In genomic region chr4:1939664-1940509, GRCh38 we compare ENCODE assay signal across 9 cellular contexts.
DNase-seq lines count a peak whose midpoint lies in the region; TF ChIP-seq lines count a peak whose summit lies in the region.
"Had no signal": no experiment of that assay in that cellular context is flagged by ENCODE, and none has a peak within 500 bp of the region (broad histone marks: within the 10 kb centered on the region; RNA-seq: fewer than 3 reads in every experiment).

No MANE protein-coding gene starts in this region.

- no peaks in the 10 kb centered on the region for H3K27me3 ChIP-seq in right atrium auricular region

- no peak overlapping the region for H3K4me3 ChIP-seq in right atrium auricular region

- H3K27me3 Mint-ChIP-seq in activated CD4-positive, alpha-beta memory T cell treated with anti-CD3 and anti-CD28 coated beads for 36 hours, result no peaks in the 10 kb centered on the region

- DNase-seq in A172 (ENCODE audit: low spot score), result peak; percentile 72
- DNase-seq in HPDE6-E6E7 (ENCODE audit: extremely low spot score), result peak; percentile 75
- DNase-seq in amniotic stem cell (lab: John Stamatoyannopoulos, UW), result peak; percentile 69
- no peak for DNase-seq in right atrium auricular region (ENCODE audit: low spot score)
- no peak for DNase-seq in SHP77 treated with DMSO at 0.1 percent for 48 hours (lab: John Stamatoyannopoulos, UW)
- no peak for DNase-seq in NCI-H2081 (lab: John Stamatoyannopoulos, UW)
- DNase-seq in activated CD4-positive, alpha-beta memory T cell treated with anti-CD3 and anti-CD28 coated beads for 36 hours, result no peak
- no peak for DNase-seq in activated CD4-positive, CD25-positive, alpha-beta regulatory T cell (lab: John Stamatoyannopoulos, UW)
- DNase-seq: activated naive CD4-positive, alpha-beta T cell treated with Interleukin-2 at 50 U/mL for 16 hours had no signal

- no peaks in the 10 kb centered on the region for H3K9me3 ChIP-seq in right atrium auricular region

- POLR2A ChIA-PET in activated CD4-positive, alpha-beta memory T cell treated with anti-CD3 and anti-CD28 coated beads for 36 hours (lab: Charles Lee), result no interaction called here

- peaks cover 41% of the 10 kb centered on the region for H3K36me3 Mint-ChIP-seq in activated CD4-positive, alpha-beta memory T cell treated with anti-CD3 and anti-CD28 coated beads for 36 hours

- H3K4me1 Mint-ChIP-seq in activated CD4-positive, alpha-beta memory T cell treated with anti-CD3 and anti-CD28 coated beads for 36 hours (ENCODE audit: low read depth), result no peaks in the 10 kb centered on the region

- peak overlapping the region; percentile 41 to 74 for H3K27ac ChIP-seq in right atrium auricular region

- intact Hi-C loops in activated CD4-positive, alpha-beta memory T cell treated with anti-CD3 and anti-CD28 coated beads for 36 hours (cut with micrococcal nuclease), result no loop called here

- peaks cover 0 to 20% of the 10 kb centered on the region in 2 donors for H3K4me1 ChIP-seq in right atrium auricular region

- peaks cover 19% of the 10 kb centered on the region for H3K36me3 ChIP-seq in right atrium auricular region

- H3K27ac Mint-ChIP-seq in activated CD4-positive, alpha-beta memory T cell treated with anti-CD3 and anti-CD28 coated beads for 36 hours, result no peak overlapping the region

- no peak overlapping the region for H3K4me3 Mint-ChIP-seq in activated CD4-positive, alpha-beta memory T cell treated with anti-CD3 and anti-CD28 coated beads for 36 hours

- TF ChIP-seq CTCF in right atrium auricular region (IDR thresholded peaks at IDR 0.05), result no peak

- CTCF ChIA-PET in activated CD4-positive, alpha-beta memory T cell treated with anti-CD3 and anti-CD28 coated beads for 36 hours (lab: Charles Lee), result interaction anchor here (0.7 kb wide), 1 partner anchor 30 kb away, joined by 3 read pairs; no protein-coding TSS in a partner anchor

- H3K9me3 Mint-ChIP-seq in activated CD4-positive, alpha-beta memory T cell treated with anti-CD3 and anti-CD28 coated beads for 36 hours, result no peaks in the 10 kb centered on the region

Comparison
In these comparisons a context has a peak if more than half of its experiments do, and no peak if none do; other contexts are left out.
1. DNase-seq: peak in A172 (single experiment), HPDE6-E6E7 (single experiment) and amniotic stem cell (single experiment); none in right atrium auricular region (single experiment), SHP77 treated with DMSO at 0.1 percent for 48 hours (single experiment), NCI-H2081 (0 of 2), activated CD4-positive, alpha-beta memory T cell treated with anti-CD3 and anti-CD28 coated beads for 36 hours (single experiment) and activated CD4-positive, CD25-positive, alpha-beta regulatory T cell (0 of 4).